In genomic region chr20:59571591-59572314, GRCh38 we compare ENCODE assay signal across 1 cellular context.
TF ChIP-seq lines count a peak whose summit lies in the region.

No MANE protein-coding gene starts in this region.

TF ChIP-seq in HepG2, 621 proteins besides CTCF, POLR2A, EP300 and RAD21 (continued from another document):
- TF ChIP-seq SNAPC4 (CRISPR knock-in tag; IDR thresholded peaks at IDR 0.05): no peak
- TF ChIP-seq EZH2 (conservative IDR thresholded peaks at IDR 0.05; ENCODE audit: low read depth, low read length): 0 out of 2 replicates have a peak, but pooled peaks have one; percentile 20
- TF ChIP-seq JDP2 (CRISPR knock-in tag; IDR thresholded peaks at IDR 0.05; ENCODE audit: borderline replicate concordance): no peak
- TF ChIP-seq RFX3 (CRISPR knock-in tag; IDR thresholded peaks at IDR 0.05): no peak
- no peak for TF ChIP-seq TMF1 (CRISPR knock-in tag; IDR thresholded peaks at IDR 0.05; ENCODE audit: low read depth)
- peak; percentile 27 for TF ChIP-seq ZNF407 (CRISPR knock-in tag; IDR thresholded peaks at IDR 0.05; ENCODE audit: not compliant biosample characterization)
- TF ChIP-seq ELF1 (CRISPR knock-in tag; IDR thresholded peaks at IDR 0.05): 0 out of 2 replicates have a peak, but pooled peaks have one; percentile 35
- TF ChIP-seq JUNB (CRISPR knock-in tag; IDR thresholded peaks at IDR 0.05; ENCODE audit: borderline replicate concordance): no peak
- 0 out of 2 replicates have a peak, but pooled peaks have one; percentile 21 for TF ChIP-seq THAP9 (CRISPR knock-in tag; IDR thresholded peaks at IDR 0.05; ENCODE audit: borderline replicate concordance)
- TF ChIP-seq CSRNP1 (CRISPR knock-in tag; IDR thresholded peaks at IDR 0.05): no peak
- TF ChIP-seq HMG20A (CRISPR knock-in tag; IDR thresholded peaks at IDR 0.05; ENCODE audit: borderline replicate concordance): no peak
- TF ChIP-seq SALL1 (CRISPR knock-in tag; IDR thresholded peaks at IDR 0.05): peak; percentile 26; the same call in 1 of the 2 replicates
- TF ChIP-seq ELF3 (CRISPR knock-in tag; IDR thresholded peaks at IDR 0.05): peak; percentile 61; the same call in 1 of the 2 replicates
- peak; percentile 45; the same call in 1 of the 2 replicates for TF ChIP-seq SMC3 (IDR thresholded peaks at IDR 0.05; ENCODE audit: low read length)
- TF ChIP-seq PPARG (CRISPR knock-in tag; conservative IDR thresholded peaks at IDR 0.05): no peak
- TF ChIP-seq ZNF552 (CRISPR knock-in tag; IDR thresholded peaks at IDR 0.05; ENCODE audit: borderline replicate concordance): no peak
- no peak for TF ChIP-seq ZMAT5 (CRISPR knock-in tag; IDR thresholded peaks at IDR 0.05; ENCODE audit: borderline replicate concordance, low read depth)
- TF ChIP-seq GABPB1 (CRISPR knock-in tag; IDR thresholded peaks at IDR 0.05): peak; percentile 24; the same call in 1 of the 2 replicates
- no peak for TF ChIP-seq SAP130 (CRISPR knock-in tag; IDR thresholded peaks at IDR 0.05; ENCODE audit: low read depth)
- peak; percentile 80 for TF ChIP-seq RBM39 (IDR thresholded peaks at IDR 0.05; ENCODE audit: low read depth, low read length, poor library complexity, severe bottlenecking)
- no peak for TF ChIP-seq PLRG1 (conservative IDR thresholded peaks at IDR 0.05)
TF ChIP-seq in HepG2: peak in this region for 32.
